In genomic region chr22:40183603-40184002, GRCh38 we compare ENCODE assay signal across 7 cellular contexts. TPM values are rescaled to one million over a fixed set of nuclear protein-coding genes. Genes with fewer than 3 reads are reported as not detected.
DNase-seq lines count a peak whose midpoint lies in the region; ATAC-seq and TF ChIP-seq lines count a peak whose summit lies in the region.
"Not testable (repeated sequence)": the region's sequence is repeated elsewhere in the genome, so short reads cannot be mapped to it uniquely, and the experiment has no call there.

No MANE protein-coding gene starts in this region.

- H3K27ac Mint-ChIP-seq in Calu3 (ENCODE audit: unreplicated experiment) = not testable (repeated sequence)
- peak overlapping the region; percentile 59 for H3K27ac Mint-ChIP-seq in T-helper 1 cell treated with Interleukin-12 subunit alpha and Interleukin-12 subunit beta and Interleukin-4 antibody, amounts not matched to agents 30 μg/mL and 1 μg/mL, for 36 hours
- H3K27ac Mint-ChIP-seq in activated naive CD4-positive, alpha-beta T cell treated with anti-CD3 and anti-CD28 coated beads, Interleukin-2, amount 50 U/mL, for 24 hours = peak overlapping the region; percentile 82
- peak overlapping the region in 9 of 10 donors; percentile 67 to 94 (median 89) for H3K27ac Mint-ChIP-seq in naive thymus-derived CD8-positive, alpha-beta T cell

- peak overlapping the region; percentile 52 for H3K27ac ChIP-seq in colonic mucosa
- peak overlapping the region; percentile 6 to 57 for H3K27ac ChIP-seq in right atrium auricular region
- peak overlapping the region; percentile 90 for H3K27ac ChIP-seq in smooth muscle cell (ENCODE audit: low read depth)

- ATAC-seq in naive thymus-derived CD8-positive, alpha-beta T cell = not testable (repeated sequence)

- peaks cover 91% of the 10 kb centered on the region for H3K79me2 ChIP-seq in smooth muscle cell (ENCODE audit: low read depth)

- not testable (repeated sequence) for H3K4me3 ChIP-seq in colonic mucosa, right atrium auricular region
- peak overlapping the region; percentile 40 for H3K4me3 ChIP-seq in smooth muscle cell

- not testable (repeated sequence) for H3K4me1 ChIP-seq in colonic mucosa
- H3K4me1 ChIP-seq in right atrium auricular region (peaks cover 0 to 91% of the 10 kb centered on the region in 2 donors), smooth muscle cell (ENCODE audit: low read depth) (peaks cover 29% of the 10 kb centered on the region)

- peaks cover 80% of the 10 kb centered on the region for H4K20me1 ChIP-seq in smooth muscle cell (ENCODE audit: low read depth)

- DNase-seq in Calu3; colonic mucosa; right atrium auricular region (ENCODE audit: low spot score); naive thymus-derived CD8-positive, alpha-beta T cell; smooth muscle cell (lab: John Stamatoyannopoulos, UW; ENCODE audit: unreplicated experiment): not testable (repeated sequence)

- peak overlapping the region; percentile 57 for H3K4me3 Mint-ChIP-seq in Calu3 (ENCODE audit: low read depth, unreplicated experiment)
- not testable (repeated sequence) for H3K4me3 Mint-ChIP-seq in T-helper 1 cell treated with Interleukin-12 subunit alpha and Interleukin-12 subunit beta and Interleukin-4 antibody, amounts not matched to agents 30 μg/mL and 1 μg/mL, for 36 hours
- peak overlapping the region; percentile 72 for H3K4me3 Mint-ChIP-seq in activated naive CD4-positive, alpha-beta T cell treated with anti-CD3 and anti-CD28 coated beads, Interleukin-2, amount 50 U/mL, for 24 hours
- H3K4me3 Mint-ChIP-seq in naive thymus-derived CD8-positive, alpha-beta T cell = peak overlapping the region in 9 of 10 donors; percentile 65 to 81 (median 74)

- peaks cover 22% of the 10 kb centered on the region for H3K36me3 Mint-ChIP-seq in Calu3 (ENCODE audit: insufficient read depth, unreplicated experiment)
- H3K36me3 Mint-ChIP-seq in T-helper 1 cell treated with Interleukin-12 subunit alpha and Interleukin-12 subunit beta and Interleukin-4 antibody, amounts not matched to agents 30 μg/mL and 1 μg/mL, for 36 hours (ENCODE audit: low read depth) = peaks cover 12% of the 10 kb centered on the region
- H3K36me3 Mint-ChIP-seq in activated naive CD4-positive, alpha-beta T cell treated with anti-CD3 and anti-CD28 coated beads, Interleukin-2, amount 50 U/mL, for 24 hours; naive thymus-derived CD8-positive, alpha-beta T cell: not testable (repeated sequence)

- peaks cover 58% of the 10 kb centered on the region for H3K4me1 Mint-ChIP-seq in Calu3 (ENCODE audit: low read depth, unreplicated experiment)
- peaks cover 44% of the 10 kb centered on the region for H3K4me1 Mint-ChIP-seq in T-helper 1 cell treated with Interleukin-12 subunit alpha and Interleukin-12 subunit beta and Interleukin-4 antibody, amounts not matched to agents 30 μg/mL and 1 μg/mL, for 36 hours (ENCODE audit: low read depth)
- peaks cover 76% of the 10 kb centered on the region for H3K4me1 Mint-ChIP-seq in activated naive CD4-positive, alpha-beta T cell treated with anti-CD3 and anti-CD28 coated beads, Interleukin-2, amount 50 U/mL, for 24 hours
- H3K4me1 Mint-ChIP-seq in naive thymus-derived CD8-positive, alpha-beta T cell = peaks cover 48 to 89% (median 82%) of the 10 kb centered on the region in 4 donors

- H3K4me2 ChIP-seq in smooth muscle cell = peak overlapping the region; percentile 81

- not testable (repeated sequence) for H3K9me3 Mint-ChIP-seq in Calu3 (ENCODE audit: low read depth, unreplicated experiment); T-helper 1 cell treated with Interleukin-12 subunit alpha and Interleukin-12 subunit beta and Interleukin-4 antibody, amounts not matched to agents 30 μg/mL and 1 μg/mL, for 36 hours; activated naive CD4-positive, alpha-beta T cell treated with anti-CD3 and anti-CD28 coated beads, Interleukin-2, amount 50 U/mL, for 24 hours; naive thymus-derived CD8-positive, alpha-beta T cell

- not testable (repeated sequence) for H3K9me3 ChIP-seq in colonic mucosa; right atrium auricular region; smooth muscle cell (replicated peaks; ENCODE audit: low read depth)

- H3K27me3 ChIP-seq in colonic mucosa; right atrium auricular region; smooth muscle cell (ENCODE audit: low read depth): not testable (repeated sequence)

- BruUV-seq in Calu3 (replicated peaks; lab: Mats Ljungman, UMichigan) = not testable (repeated sequence)

- CTCF ChIA-PET in Calu3 (lab: Charles Lee) = not testable (repeated sequence)

- POLR2A ChIA-PET in naive thymus-derived CD8-positive, alpha-beta T cell (lab: Charles Lee) = interaction anchor here (0.5 to 0.6 kb wide), 2 partner anchors 35 to 299 kb away, joined by 3 to 4 read pairs; no protein-coding TSS in a partner anchor

- H3K27me3 Mint-ChIP-seq in Calu3 (ENCODE audit: unreplicated experiment); T-helper 1 cell treated with Interleukin-12 subunit alpha and Interleukin-12 subunit beta and Interleukin-4 antibody, amounts not matched to agents 30 μg/mL and 1 μg/mL, for 36 hours (ENCODE audit: low read depth); activated naive CD4-positive, alpha-beta T cell treated with anti-CD3 and anti-CD28 coated beads, Interleukin-2, amount 50 U/mL, for 24 hours; naive thymus-derived CD8-positive, alpha-beta T cell: not testable (repeated sequence)

- TF ChIP-seq CTCF in Calu3 (IDR thresholded peaks at IDR 0.05; ENCODE audit: unreplicated experiment); colonic mucosa (IDR thresholded peaks at IDR 0.05); right atrium auricular region (IDR thresholded peaks at IDR 0.05); smooth muscle cell (IDR thresholded peaks at IDR 0.05; ENCODE audit: borderline replicate concordance, insufficient read depth, poor library complexity, severe bottlenecking): not testable (repeated sequence)

- peaks cover 20% of the 10 kb centered on the region for H3F3A ChIP-seq in smooth muscle cell (ENCODE audit: low read depth)

- not testable (repeated sequence) for H3K9ac ChIP-seq in colonic mucosa (ENCODE audit: low read depth in 2 of 2, low read length in 2 of 2)
- H3K9ac ChIP-seq in smooth muscle cell (ENCODE audit: low read depth) = peak overlapping the region; percentile 61

- not testable (repeated sequence) for H3K36me3 ChIP-seq in colonic mucosa; right atrium auricular region; smooth muscle cell (ENCODE audit: low read depth)

- whole genome bisulfite sequencing in smooth muscle cell (ENCODE audit: low lambda C conversion rate) = 54% methylated on average over 13 of the region's 13 CpGs

- intact Hi-C loops in Calu3 (cut with micrococcal nuclease; ENCODE audit: unreplicated experiment) = not testable (repeated sequence)
- intact Hi-C loops in colonic mucosa (cut with DNase I) = loop anchor here (10.0 kb wide), 1 partner anchor 129 kb away; no protein-coding TSS in a partner anchor

- H2AFZ ChIP-seq in smooth muscle cell (ENCODE audit: low read depth) = not testable (repeated sequence)

RNA-seq across cellular contexts. Expression of gene TNRC6B, which starts 5.9 kb away (rescaled TPM):
- total RNA-seq in Calu3 (2022) = 44.6 and 46.0 TPM in 2 replicates
- total RNA-seq in colonic mucosa = 10 to 100 TPM; 38.7 to 47.4 TPM
- total RNA-seq in right atrium auricular region = 10 to 100 TPM; 25.0 to 27.1 TPM
- total RNA-seq in naive thymus-derived CD8-positive, alpha-beta T cell = 100 to 1,000 TPM; 134 to 142 TPM
- 100 to 1,000 TPM in 2 of 3 donors, 10 to 100 TPM in 1; 67.3 to 116 (median 115) TPM for polyA plus RNA-seq in naive thymus-derived CD8-positive, alpha-beta T cell
- total RNA-seq in smooth muscle cell = 36.4 and 44.4 TPM in 2 replicates
- polyA plus RNA-seq in smooth muscle cell = 21.5 and 30.2 TPM in 2 replicates

Comparison
In these comparisons a context has a peak if more than half of its experiments do, and no peak if none do; other contexts are left out.
1. H3K27ac ChIP-seq: peak in every context shown above with its lines; median percentile 90 in smooth muscle cell; 52 in colonic mucosa; 32 in right atrium auricular region.